ENCODE assay signal across 15 cellular contexts in genomic region chr1:163231385-163231784, GRCh38. TPM values are rescaled to one million over a fixed set of nuclear protein-coding genes. Genes with fewer than 3 reads are reported as not detected.
A peak's percentile ranks its signal among the peaks of the same experiment; 100 is the strongest.
DNase-seq lines count a peak whose midpoint lies in the region; ATAC-seq, FAIRE-seq and TF ChIP-seq lines count a peak whose summit lies in the region.
"Had no signal": no experiment of that assay in that cellular context is flagged by ENCODE, and none has a peak within 500 bp of the region (broad histone marks: within the 10 kb centered on the region; RNA-seq: fewer than 3 reads in every experiment).

No MANE protein-coding gene starts in this region.

- H3K4me3 Mint-ChIP-seq in HFFc6: peak overlapping the region; percentile 50
- H3K4me3 Mint-ChIP-seq: naive B cell, T-cell had no signal

- H3K27ac Mint-ChIP-seq in HFFc6: peak overlapping the region; percentile 40
- H3K27ac Mint-ChIP-seq: immature natural killer cell, naive B cell, T-cell had no signal

- FAIRE-seq in urothelium cell line (lab: Jason Lieb, UNC): no peak

- H3K4me1 ChIP-seq in right cardiac atrium (ENCODE audit: control insufficient read depth, insufficient read depth, low read length): no peaks in the 10 kb centered on the region
- H3K4me1 ChIP-seq: breast epithelium had no signal

- peaks cover 17% of the 10 kb centered on the region for H3K36me3 Mint-ChIP-seq in HFFc6 (ENCODE audit: low read depth)

- 26% methylated on average over 2 of the region's 2 CpGs for WGBS in right cardiac atrium

- intact Hi-C loops in right cardiac atrium (cut with DNase I): no loop called here

- H3K9me3 ChIP-seq in right cardiac atrium (ENCODE audit: control insufficient read depth, low read length): no peaks in the 10 kb centered on the region
- H3K9me3 ChIP-seq: right lobe of liver had no signal

- H3K27ac ChIP-seq in right cardiac atrium (ENCODE audit: low read length): no peak overlapping the region
- H3K27ac ChIP-seq: breast epithelium, right lobe of liver had no signal

- no peaks in the 10 kb centered on the region for H3K27me3 ChIP-seq in right cardiac atrium (ENCODE audit: control insufficient read depth, insufficient read depth)
- H3K27me3 ChIP-seq: breast epithelium, right lobe of liver had no signal

- peak; percentile 31 to 56 for ATAC-seq in right cardiac atrium
- no peak for ATAC-seq in HG02938 (IDR thresholded peaks at IDR 0.05; ENCODE audit: unreplicated experiment)
- ATAC-seq in HG03045 (IDR thresholded peaks at IDR 0.05; ENCODE audit: unreplicated experiment): no peak
- ATAC-seq: T-cell had no signal

- peaks cover 15% of the 10 kb centered on the region for H3K9me3 Mint-ChIP-seq in HFFc6

- H3K4me3 ChIP-seq in cardiac fibroblast (replicated peaks in 1 of 2; ENCODE audit: low read depth in 2 of 2, low read length in 2 of 2) (no peak overlapping the region), right cardiac atrium (ENCODE audit: low read length) (no peak overlapping the region)
- H3K4me3 ChIP-seq: breast epithelium, right lobe of liver had no signal

- TF ChIP-seq CTCF in HFFc6 (IDR thresholded peaks at IDR 0.05) (no peak), cardiac fibroblast (IDR thresholded peaks at IDR 0.05; ENCODE audit: low read depth, low read length) (no peak)

- no peaks in the 10 kb centered on the region for H3K27me3 Mint-ChIP-seq in HFFc6 (ENCODE audit: insufficient read depth)

- DNase-seq in HFFc6 (peak; percentile 64), cardiac fibroblast (ENCODE audit: low read depth in 2 of 2) (peak; percentile 69 to 80), right cardiac atrium (no peak), urothelium cell line (ENCODE audit: low spot score) (peak; percentile 11), NCI-H345 (lab: John Stamatoyannopoulos, UW) (no peak)
- DNase-seq: Calu3, immature natural killer cell, Karpas-422, naive B cell, NCI-H1930, T-cell had no signal

- peaks cover 40% of the 10 kb centered on the region for H3K4me1 Mint-ChIP-seq in HFFc6 (ENCODE audit: low read depth)
- H3K4me1 Mint-ChIP-seq: immature natural killer cell, naive B cell, T-cell had no signal

RNA-seq across cellular contexts. Expression of gene RGS5, which starts 28.7 kb away (rescaled TPM):
- 1 to 10 TPM; 3.2 to 7.8 (median 4.6) TPM for total RNA-seq in HFFc6 (2021; fragmentation: NEBNext Ultra II Directional; extraction: Animal tissue kit (Norgen Biotek cat#: 25700))
- 100 to 1,000 TPM in 2 of 4 donors, 10 to 100 TPM in 2; 60.4 to 188 (median 111) TPM for total RNA-seq in right cardiac atrium
- polyA plus RNA-seq in right cardiac atrium: 76.7 TPM

Comparison
In these comparisons a context has a peak if more than half of its experiments do, and no peak if none do; other contexts are left out.
1. DNase-seq: peak in HFFc6 (single experiment), cardiac fibroblast (2 of 2) and urothelium cell line (single experiment); none in right cardiac atrium (0 of 3) and NCI-H345 (single experiment).
2. ATAC-seq: peak in right cardiac atrium (2 of 2); none in HG02938 (single experiment) and HG03045 (single experiment).
3. RNA of gene RGS5, which starts 28.7 kb away (total RNA-seq): 60.4 to 188 TPM in right cardiac atrium; 3.2 to 7.8 TPM in HFFc6; every median in the first group is over 4 times any median in the second.